ENCODE assay signal across 23 cellular contexts in genomic region chr6:43746613-43747101, GRCh38. TPM values are rescaled to one million over a fixed set of nuclear protein-coding genes. Genes with fewer than 3 reads are reported as not detected.
DNase-seq lines count a peak whose midpoint lies in the region; ATAC-seq, FAIRE-seq and TF ChIP-seq lines count a peak whose summit lies in the region.
"Had no signal": no experiment of that assay in that cellular context is flagged by ENCODE, and none has a peak within 500 bp of the region (broad histone marks: within the 10 kb centered on the region; RNA-seq: fewer than 3 reads in every experiment).

No MANE protein-coding gene starts in this region.

- H4K8ac ChIP-seq in mesendoderm (ENCODE audit: low read depth, low read length): no peak overlapping the region

- no peak overlapping the region for H3K4me2 ChIP-seq in mesendoderm (ENCODE audit: low read length)
- H3K4me2 ChIP-seq: KMS-11 had no signal

- H2BK120ac ChIP-seq in mesendoderm (ENCODE audit: low read depth, low read length): no peak overlapping the region

- H3K36me3 Mint-ChIP-seq in endodermal cell (ENCODE audit: low read depth): no peaks in the 10 kb centered on the region

- H3K9ac ChIP-seq in endodermal cell (ENCODE audit: extremely low read depth, low read length, poor library complexity, severe bottlenecking) (no peak overlapping the region), mesendoderm (ENCODE audit: low read length) (no peak overlapping the region), skeletal muscle tissue (ENCODE audit: low read depth in 1 of 3, low read length in 3 of 3) (peak overlapping the region in 1 of 3 donors; percentile 25)
- H3K9ac ChIP-seq: KMS-11 had no signal

- no peaks in the 10 kb centered on the region for H3K36me3 ChIP-seq in RWPE2 (ENCODE audit: low read depth)
- H3K36me3 ChIP-seq in endodermal cell (ENCODE audit: control insufficient read depth, insufficient read depth, low read length): no peaks in the 10 kb centered on the region
- no peaks in the 10 kb centered on the region for H3K36me3 ChIP-seq in mesendoderm (ENCODE audit: control insufficient read depth, insufficient read depth, low read length)
- no peaks in the 10 kb centered on the region for H3K36me3 ChIP-seq in skeletal muscle tissue (ENCODE audit: control insufficient read depth in 3 of 3, insufficient read depth in 3 of 3, low read length in 3 of 3)
- H3K36me3 ChIP-seq in A673 (ENCODE audit: insufficient read depth, low read length, poor library complexity, severe bottlenecking): no peaks in the 10 kb centered on the region
- H3K36me3 ChIP-seq: colonic mucosa had no signal

- no peak overlapping the region for H3K23ac ChIP-seq in mesendoderm (ENCODE audit: low read length)

- no peak overlapping the region for H2BK15ac ChIP-seq in mesendoderm (replicated peaks; ENCODE audit: low read depth)

- H3K4me1 ChIP-seq in RWPE2 (ENCODE audit: insufficient read depth, poor library complexity, severe bottlenecking) (no peaks in the 10 kb centered on the region), endodermal cell (ENCODE audit: control insufficient read depth, insufficient read depth, low read length) (peaks cover 3% of the 10 kb centered on the region), mesendoderm (ENCODE audit: control insufficient read depth, low read depth, low read length) (peaks cover 5% of the 10 kb centered on the region), skeletal muscle tissue (ENCODE audit: control insufficient read depth in 3 of 3, insufficient read depth in 3 of 3, low read length in 3 of 3) (peaks cover 0 to 6% (median 0%) of the 10 kb centered on the region in 3 donors), A673 (ENCODE audit: insufficient read depth, low read length, poor library complexity, severe bottlenecking) (no peaks in the 10 kb centered on the region)
- H3K4me1 ChIP-seq: colonic mucosa had no signal

- no peak for FAIRE-seq in RCC 7860 (lab: Jason Lieb, UNC)
- FAIRE-seq: endothelial cell of umbilical vein, frontal cortex had no signal

- POLR2A ChIA-PET in A673 (lab: Charles Lee; ENCODE audit: low non-redundant PET): interaction anchor here (0.5 kb wide), 1 partner anchor 982 kb away, joined by 3 read pairs; no protein-coding TSS in a partner anchor

- no peaks in the 10 kb centered on the region for H3K27me3 Mint-ChIP-seq in endodermal cell (ENCODE audit: insufficient read depth)

- no peak overlapping the region for H2AK5ac ChIP-seq in mesendoderm (ENCODE audit: low read length)

- no peak overlapping the region for H2BK5ac ChIP-seq in mesendoderm (ENCODE audit: low read length)

- TF ChIP-seq CTCF in RWPE2 (IDR thresholded peaks at IDR 0.05; ENCODE audit: poor library complexity, severe bottlenecking): no peak
- TF ChIP-seq CTCF in endodermal cell (conservative IDR thresholded peaks at IDR 0.05): no peak
- TF ChIP-seq CTCF in foreskin fibroblast (IDR thresholded peaks at IDR 0.05; ENCODE audit: low read depth, low read length): no peak
- no peak for TF ChIP-seq CTCF in A673 (conservative IDR thresholded peaks at IDR 0.05; ENCODE audit: low read depth, low read length)

- no peaks in the 10 kb centered on the region for H3K79me2 ChIP-seq in mesendoderm (ENCODE audit: control insufficient read depth, insufficient read depth, low read length)

- 84 to 89% methylated on average over 5 to 13 of the region's 13 CpGs for WGBS in endodermal cell (ENCODE audit: insufficient coverage in 1 of 2, insufficient read length in 1 of 2), 2 experiments
- no CpG with 5 or more reads among the region's 13 CpGs for WGBS in mesendoderm (ENCODE audit: extremely low coverage, insufficient coverage, low lambda C conversion rate)

- H3K9me3 ChIP-seq in RWPE2 (ENCODE audit: severe bottlenecking) (no peaks in the 10 kb centered on the region), endodermal cell (ENCODE audit: control insufficient read depth, low read length) (no peaks in the 10 kb centered on the region), skeletal muscle tissue (ENCODE audit: control insufficient read depth in 3 of 3, low read length in 3 of 3) (no peaks in the 10 kb centered on the region), A673 (ENCODE audit: low read depth, low read length, poor library complexity, severe bottlenecking) (no peaks in the 10 kb centered on the region)
- H3K9me3 ChIP-seq: colonic mucosa had no signal

- H4K5ac ChIP-seq in mesendoderm (ENCODE audit: low read length): no peak overlapping the region

- no peaks in the 10 kb centered on the region for H3K27me3 ChIP-seq in RWPE2 (ENCODE audit: insufficient read depth, poor library complexity, severe bottlenecking)
- H3K27me3 ChIP-seq in endodermal cell (ENCODE audit: control insufficient read depth, insufficient read depth, low read length, poor library complexity, severe bottlenecking): no peaks in the 10 kb centered on the region
- H3K27me3 ChIP-seq in mesendoderm (ENCODE audit: insufficient read depth, low read length, poor library complexity): no peaks in the 10 kb centered on the region
- peaks cover 0 to 4% (median 0%) of the 10 kb centered on the region in 3 donors for H3K27me3 ChIP-seq in skeletal muscle tissue (ENCODE audit: control insufficient read depth in 3 of 3, insufficient read depth in 3 of 3, low read length in 3 of 3)
- no peaks in the 10 kb centered on the region for H3K27me3 ChIP-seq in A673 (replicated peaks; ENCODE audit: insufficient read depth, low read depth, low read length, poor library complexity)
- H3K27me3 ChIP-seq: colonic mucosa had no signal

- peaks cover 20% of the 10 kb centered on the region for H3K4me1 Mint-ChIP-seq in endodermal cell
- H3K4me1 Mint-ChIP-seq: B cell had no signal

- intact Hi-C loops in A673 (cut with micrococcal nuclease; ENCODE audit: unreplicated experiment): no loop called here

- BruUV-seq in A673 (replicated peaks; lab: Mats Ljungman, UMichigan): no TSS peak

- H3K4me3 Mint-ChIP-seq in endodermal cell: no peak overlapping the region
- H3K4me3 Mint-ChIP-seq: activated naive CD4-positive, alpha-beta T cell treated with anti-CD3 and anti-CD28 coated beads for 36 hours; B cell had no signal

- no peak overlapping the region for H3K27ac ChIP-seq in RWPE2 (ENCODE audit: poor library complexity, severe bottlenecking)
- H3K27ac ChIP-seq in endodermal cell (ENCODE audit: low read depth, low read length): no peak overlapping the region
- H3K27ac ChIP-seq in mesendoderm (ENCODE audit: low read depth, low read length): no peak overlapping the region
- peak overlapping the region; percentile 25 for H3K27ac ChIP-seq in skeletal muscle tissue (ENCODE audit: low read depth, low read length)
- no peak overlapping the region for H3K27ac ChIP-seq in A673 (ENCODE audit: low read depth, low read length, poor library complexity, severe bottlenecking)
- H3K27ac ChIP-seq: colonic mucosa, KMS-11, SK-N-MC, skin epidermis had no signal

- no peak overlapping the region for H3K4ac ChIP-seq in mesendoderm (ENCODE audit: low read depth, low read length)

- peak overlapping the region; percentile 4 for H3K56ac ChIP-seq in mesendoderm (ENCODE audit: low read length)

- H3K4me3 ChIP-seq in RWPE2 (ENCODE audit: severe bottlenecking): no peak overlapping the region
- H3K4me3 ChIP-seq in endodermal cell (ENCODE audit: low read length): no peak overlapping the region
- no peak overlapping the region for H3K4me3 ChIP-seq in mesendoderm (ENCODE audit: low read length)
- no peak overlapping the region for H3K4me3 ChIP-seq in skeletal muscle tissue (ENCODE audit: low read length in 3 of 3)
- H3K4me3 ChIP-seq in foreskin fibroblast (ENCODE audit: low read depth in 1 of 2, low read length in 2 of 2): no peak overlapping the region
- no peak overlapping the region for H3K4me3 ChIP-seq in A673 (ENCODE audit: low read depth, low read length, poor library complexity, severe bottlenecking)
- H3K4me3 ChIP-seq: colonic mucosa, SK-N-MC, skin epidermis had no signal

- no peaks in the 10 kb centered on the region for H3K79me1 ChIP-seq in mesendoderm (ENCODE audit: low read length)

- no peak for ATAC-seq in RWPE2 (ENCODE audit: low read depth)
- no peak for ATAC-seq in GM19023 (IDR thresholded peaks at IDR 0.05; ENCODE audit: unreplicated experiment)

- no peak overlapping the region for H3K27ac Mint-ChIP-seq in endodermal cell
- H3K27ac Mint-ChIP-seq: activated naive CD4-positive, alpha-beta T cell treated with anti-CD3 and anti-CD28 coated beads for 36 hours; B cell had no signal

- CTCF ChIA-PET in A673 (lab: Charles Lee): no interaction called here

- DNase-seq in RWPE2 (ENCODE audit: low spot score): peak; percentile 29
- peak; percentile 38 for DNase-seq in endodermal cell
- DNase-seq in mesendoderm: no peak
- no peak for DNase-seq in foreskin fibroblast
- DNase-seq in A673 (ENCODE audit: low spot score): no peak
- no peak for DNase-seq in RCC 7860 (ENCODE audit: low spot score)
- DNase-seq: activated CD4-positive, alpha-beta T cell treated with anti-CD3 and anti-CD28 coated beads for 48 hours; activated naive CD4-positive, alpha-beta T cell treated with anti-CD3 and anti-CD28 coated beads for 36 hours; colonic mucosa; left cardiac atrium; NCI-H1105 treated with DMSO at 0.1 percent for 48 hours; NCI-H2171 treated with DMSO at 0.1 percent for 48 hours; NCI-H774; occipital lobe; stimulated activated CD4-positive, alpha-beta T cell treated with anti-CD3 and anti-CD28 coated beads, Interleukin-4, amount 100 ng/mL, for 4 hours had no signal

- no peaks in the 10 kb centered on the region for H3K9me3 Mint-ChIP-seq in endodermal cell
- H3K9me3 Mint-ChIP-seq: activated naive CD4-positive, alpha-beta T cell treated with anti-CD3 and anti-CD28 coated beads for 36 hours had no signal

- H3K18ac ChIP-seq in mesendoderm (ENCODE audit: low read length): no peak overlapping the region

RNA-seq across cellular contexts. Expression of gene VEGFA, which starts 23.4 kb away (rescaled TPM):
- total RNA-seq in endodermal cell (100 to 1,000 TPM; 163 to 254 TPM), skeletal muscle tissue (36.5 TPM), A673 (2021) (116 and 144 TPM in 2 replicates)
- polyA plus RNA-seq in endodermal cell (2013, experiment 1 of 2): 129 TPM
- polyA plus RNA-seq in endodermal cell (2013, experiment 2 of 2): 99.2 TPM
- 27.0 TPM for polyA plus RNA-seq in mesendoderm (2013, experiment 1 of 2)
- polyA plus RNA-seq in mesendoderm (2013, experiment 2 of 2): 29.4 TPM

RNA-seq across cellular contexts. Expression of gene MRPS18A, which starts 59.1 kb away (rescaled TPM):
- total RNA-seq in endodermal cell (10 to 100 TPM; 53.6 to 58.8 TPM), skeletal muscle tissue (44.4 TPM), A673 (2021) (64.6 and 69.1 TPM in 2 replicates)
- polyA plus RNA-seq in endodermal cell (2013, experiment 1 of 2): 50.7 TPM
- polyA plus RNA-seq in endodermal cell (2013, experiment 2 of 2): 50.8 TPM
- 72.3 TPM for polyA plus RNA-seq in mesendoderm (2013, experiment 1 of 2)
- polyA plus RNA-seq in mesendoderm (2013, experiment 2 of 2): 71.9 TPM

Comparison
In these comparisons a context has a peak if more than half of its experiments do, and no peak if none do; other contexts are left out.
1. DNase-seq: peak in RWPE2 (single experiment) and endodermal cell (single experiment); none in mesendoderm (single experiment), foreskin fibroblast (0 of 2), A673 (single experiment) and RCC 7860 (single experiment).